15 cellular contexts compared by ENCODE assay signal in genomic region chr12:92002195-92002649, GRCh38.
DNase-seq lines count a peak whose midpoint lies in the region; ATAC-seq and TF ChIP-seq lines count a peak whose summit lies in the region.
"Had no signal": no experiment of that assay in that cellular context is flagged by ENCODE, and none has a peak within 500 bp of the region (broad histone marks: within the 10 kb centered on the region; RNA-seq: fewer than 3 reads in every experiment).

No MANE protein-coding gene starts in this region.

- no peak overlapping the region for H3K27ac Mint-ChIP-seq in activated CD4-positive, alpha-beta memory T cell treated with anti-CD3 and anti-CD28 coated beads, Interleukin-2, amount 10 ng/mL, durations not matched to agents 7 days and 5 days
- H3K27ac Mint-ChIP-seq: activated naive CD4-positive, alpha-beta T cell treated with anti-CD3 and anti-CD28 coated beads, Interleukin-2, amount 10 ng/mL, durations not matched to agents 7 days and 5 days; stimulated activated memory B cell treated with anti-CD40 and anti-IgM and Interleukin-4, amounts not matched to agents 10 μg/mL and 1 μg/mL and 100 μg/mL, for 72 hours; WTC11 had no signal

- peaks cover 21% of the 10 kb centered on the region for H3K4me1 Mint-ChIP-seq in activated CD4-positive, alpha-beta memory T cell treated with anti-CD3 and anti-CD28 coated beads, Interleukin-2, amount 10 ng/mL, durations not matched to agents 7 days and 5 days

- TF ChIP-seq POLR2A in adrenal gland (IDR thresholded peaks at IDR 0.05) = no peak

- no peak overlapping the region for H3K4me3 Mint-ChIP-seq in activated CD4-positive, alpha-beta memory T cell treated with anti-CD3 and anti-CD28 coated beads, Interleukin-2, amount 10 ng/mL, durations not matched to agents 7 days and 5 days
- H3K4me3 Mint-ChIP-seq: activated naive CD4-positive, alpha-beta T cell treated with anti-CD3 and anti-CD28 coated beads, Interleukin-2, amount 10 ng/mL, durations not matched to agents 7 days and 5 days; stimulated activated memory B cell treated with anti-CD40 and anti-IgM and Interleukin-4, amounts not matched to agents 10 μg/mL and 1 μg/mL and 100 μg/mL, for 72 hours; WTC11 had no signal

- H3K27me3 ChIP-seq in adrenal gland (no peaks in the 10 kb centered on the region), thoracic aorta (replicated peaks; ENCODE audit: insufficient read depth) (no peaks in the 10 kb centered on the region)

- intact Hi-C loops in Right ventricle myocardium superior (cut with DNase I) = loop anchor here (5.0 kb wide), 1 partner anchor 140 kb away; no protein-coding TSS in a partner anchor
- intact Hi-C loops in cardiac septum (cut with DNase I) = loop anchor here (5.0 to 10.0 kb wide), 2 partner anchors 140 to 563 kb away; no protein-coding TSS in a partner anchor
- intact Hi-C loops in adrenal gland (cut with DNase I) = loop anchor here in 1 of 2 donors (10.0 kb wide), 1 partner anchor 133 kb away; no protein-coding TSS in a partner anchor
- intact Hi-C loops in left colon (cut with DNase I, micrococcal nuclease) = no loop called here

- H3K9me3 Mint-ChIP-seq in activated CD4-positive, alpha-beta memory T cell treated with anti-CD3 and anti-CD28 coated beads, Interleukin-2, amount 10 ng/mL, durations not matched to agents 7 days and 5 days = peaks cover 13% of the 10 kb centered on the region

- H3K36me3 Mint-ChIP-seq in activated CD4-positive, alpha-beta memory T cell treated with anti-CD3 and anti-CD28 coated beads, Interleukin-2, amount 10 ng/mL, durations not matched to agents 7 days and 5 days (ENCODE audit: low read depth) = peaks cover 16% of the 10 kb centered on the region
- H3K36me3 Mint-ChIP-seq: stimulated activated memory B cell treated with anti-CD40 and anti-IgM and Interleukin-4, amounts not matched to agents 10 μg/mL and 1 μg/mL and 100 μg/mL, for 72 hours had no signal

- no peaks in the 10 kb centered on the region for H3K36me3 ChIP-seq in adrenal gland (replicated peaks in 1 of 2)
- no peaks in the 10 kb centered on the region for H3K36me3 ChIP-seq in thoracic aorta

- ATAC-seq in Right ventricle myocardium superior (ENCODE audit: poor library complexity) (peak; percentile 34), thoracic aorta (ENCODE audit: insufficient number of reproducible peaks, low FRiP score, low read depth) (peak; percentile 55), esophagus mucosa (no peak), left colon (no peak)
- ATAC-seq: stimulated activated memory B cell treated with anti-CD40 and anti-IgM and Interleukin-4, amounts not matched to agents 10 μg/mL and 1 μg/mL and 100 μg/mL, for 72 hours; WTC11 had no signal

- H3K27ac ChIP-seq in adrenal gland (peak overlapping the region in 4 of 5 donors; percentile 2 to 73 (median 55)), thoracic aorta (peak overlapping the region; percentile 36 to 62)

- H3K4me3 ChIP-seq in adrenal gland (no peak overlapping the region), thoracic aorta (peak overlapping the region; percentile 26)

- WGBS in adrenal gland, 4 donors = 85 to 96% (median 90%) methylated on average over 1 of the region's 1 CpG

- no peaks in the 10 kb centered on the region for H3K27me3 Mint-ChIP-seq in activated CD4-positive, alpha-beta memory T cell treated with anti-CD3 and anti-CD28 coated beads, Interleukin-2, amount 10 ng/mL, durations not matched to agents 7 days and 5 days
- H3K27me3 Mint-ChIP-seq: activated naive CD4-positive, alpha-beta T cell treated with anti-CD3 and anti-CD28 coated beads, Interleukin-2, amount 10 ng/mL, durations not matched to agents 7 days and 5 days; stimulated activated memory B cell treated with anti-CD40 and anti-IgM and Interleukin-4, amounts not matched to agents 10 μg/mL and 1 μg/mL and 100 μg/mL, for 72 hours had no signal

- POLR2A ChIA-PET in activated CD4-positive, alpha-beta memory T cell treated with anti-CD3 and anti-CD28 coated beads, Interleukin-2, amount 10 ng/mL, durations not matched to agents 7 days and 5 days (lab: Charles Lee) = no interaction called here

- DNase-seq in Right ventricle myocardium superior (no peak), cardiac septum (ENCODE audit: low spot score) (no peak), adrenal gland (no peak), hepatic stellate cell (ENCODE audit: low spot score) (peak; percentile 40), thoracic aorta (ENCODE audit: low spot score) (no peak), left colon (no peak)
- no peak for DNase-seq in activated CD4-positive, alpha-beta memory T cell treated with anti-CD3 and anti-CD28 coated beads, Interleukin-2, amount 10 ng/mL, durations not matched to agents 7 days and 5 days
- DNase-seq: activated naive CD4-positive, alpha-beta T cell treated with anti-CD3 and anti-CD28 coated beads, Interleukin-2, amount 10 ng/mL, durations not matched to agents 7 days and 5 days; cerebellar nuclear complex; kidney; NCI-H748 treated with DMSO at 0.1 percent for 48 hours; T-helper 1 cell had no signal

- CTCF ChIA-PET in activated CD4-positive, alpha-beta memory T cell treated with anti-CD3 and anti-CD28 coated beads, Interleukin-2, amount 10 ng/mL, durations not matched to agents 7 days and 5 days (lab: Charles Lee) = interaction anchor here (0.6 kb wide), 1 partner anchor 387 kb away, joined by 3 read pairs; no protein-coding TSS in a partner anchor

- TF ChIP-seq CTCF in adrenal gland (IDR thresholded peaks at IDR 0.05) (no peak), thoracic aorta (IDR thresholded peaks at IDR 0.05) (no peak)

- H3K4me1 ChIP-seq in adrenal gland (replicated peaks in 1 of 2) (peaks cover 6 to 25% of the 10 kb centered on the region in 2 donors), thoracic aorta (ENCODE audit: control insufficient read depth in 1 of 2, low read depth in 2 of 2) (peaks cover 9 to 14% of the 10 kb centered on the region in 2 donors)

- H3K9me3 ChIP-seq in adrenal gland (replicated peaks in 1 of 3) (no peaks in the 10 kb centered on the region), thoracic aorta (no peaks in the 10 kb centered on the region)

Comparison
In these comparisons a context has a peak if more than half of its experiments do, and no peak if none do; other contexts are left out.
1. ATAC-seq: peak in Right ventricle myocardium superior (single experiment) and thoracic aorta (single experiment); none in esophagus mucosa (single experiment) and left colon (single experiment).
2. intact Hi-C loops: an anchor here in Right ventricle myocardium superior (5.0 kb wide) and cardiac septum (5.0 to 10.0 kb wide); none called in left colon.